ENCODE assay signal across 17 cellular contexts in genomic region chr1:168230709-168231108, GRCh38.
"Had no signal": no experiment of that assay in that cellular context is flagged by ENCODE, and none has a peak within 500 bp of the region (broad histone marks: within the 10 kb centered on the region; RNA-seq: fewer than 3 reads in every experiment).

No MANE protein-coding gene starts in this region.

- H3K4me3 ChIP-seq: coronary artery, heart right ventricle, neural progenitor cell, ovary, thoracic aorta had no signal

- H3K27me3 Mint-ChIP-seq: stimulated activated naive CD8-positive, alpha-beta T cell treated with anti-CD3 and anti-CD28 coated beads, Interleukin-15, Interleukin-2, amounts not matched to agents 100 ng/mL and 50 ng/mL, for 24 hours; T-cell had no signal

- H3K4me3 Mint-ChIP-seq: mesothelial cell of epicardium; neural progenitor cell; stimulated activated naive CD8-positive, alpha-beta T cell treated with anti-CD3 and anti-CD28 coated beads, Interleukin-15, Interleukin-2, amounts not matched to agents 100 ng/mL and 50 ng/mL, for 24 hours; T-cell had no signal

- H3K36me3 ChIP-seq: neural progenitor cell, ovary, WERI-Rb-1 had no signal

- ATAC-seq: heart right ventricle, T-cell had no signal

- H3K9me3 Mint-ChIP-seq: mesothelial cell of epicardium; neural progenitor cell; stimulated activated naive CD8-positive, alpha-beta T cell treated with anti-CD3 and anti-CD28 coated beads, Interleukin-15, Interleukin-2, amounts not matched to agents 100 ng/mL and 50 ng/mL, for 24 hours; T-cell had no signal

- DNase-seq: activated CD4-positive, alpha-beta T cell treated with anti-CD3 and anti-CD28 coated beads for 4 hours; activated CD8-positive, alpha-beta memory T cell treated with anti-CD3 and anti-CD28 coated beads for 24 hours; activated naive CD4-positive, alpha-beta T cell treated with Interleukin-2 at 50 U/mL for 16 hours; caudate nucleus; effector CD8-positive, alpha-beta T cell; heart right ventricle; ovary; stimulated activated CD4-positive, alpha-beta T cell treated with anti-CD3 and anti-CD28 coated beads, Interleukin-15, amount 100 ng/mL, for 24 hours; stimulated activated CD4-positive, alpha-beta T cell treated with anti-CD3 and anti-CD28 coated beads, Interleukin-4, amount 100 ng/mL, for 24 hours; T-cell; T1000; WERI-Rb-1 had no signal

- H3K27ac Mint-ChIP-seq: mesothelial cell of epicardium; neural progenitor cell; stimulated activated naive CD8-positive, alpha-beta T cell treated with anti-CD3 and anti-CD28 coated beads, Interleukin-15, Interleukin-2, amounts not matched to agents 100 ng/mL and 50 ng/mL, for 24 hours; T-cell had no signal

- H3K27ac ChIP-seq: coronary artery, heart right ventricle, neural progenitor cell, ovary, WERI-Rb-1 had no signal

- H3K9me3 ChIP-seq: heart right ventricle, ovary, thoracic aorta had no signal

- H3K4me2 ChIP-seq: neural progenitor cell had no signal

- H3K27me3 ChIP-seq: heart right ventricle, neural progenitor cell, ovary had no signal

- H2AFZ ChIP-seq: neural progenitor cell had no signal
